In the genomic region with DNA sequence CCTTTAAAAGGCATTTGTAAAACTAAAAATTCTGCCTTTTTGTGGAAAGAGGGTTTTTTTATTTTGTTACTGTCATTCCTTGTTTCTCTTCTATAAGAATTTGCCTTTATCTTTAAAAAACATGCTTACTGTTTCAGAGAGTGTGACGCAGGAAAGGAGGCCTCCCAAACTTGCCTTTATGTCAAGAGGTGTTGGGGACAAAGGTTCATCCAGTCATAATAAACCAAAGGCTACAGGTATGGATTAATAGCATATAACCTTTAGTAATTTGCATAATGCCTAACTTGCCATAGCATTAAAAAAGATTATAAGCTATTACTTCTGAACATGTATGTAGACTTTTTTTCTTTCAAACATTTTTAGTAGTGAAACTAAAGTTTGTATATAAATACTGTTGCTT, we compare ENCODE assay signal across 15 cellular contexts. TPM values are rescaled to one million over a fixed set of nuclear protein-coding genes. Genes with fewer than 3 reads are reported as not detected.
DNase-seq lines count a peak whose midpoint lies in the region; ATAC-seq lines count a peak whose summit lies in the region.
"Had no signal": no experiment of that assay in that cellular context is flagged by ENCODE, and none has a peak within 500 bp of the region (broad histone marks: within the 10 kb centered on the region; RNA-seq: fewer than 3 reads in every experiment).

No MANE protein-coding gene starts in this region.

- no peaks in the 10 kb centered on the region for H3K27me3 Mint-ChIP-seq in activated naive CD4-positive, alpha-beta T cell treated with anti-CD3 and anti-CD28 coated beads, Interleukin-2, amount 50 U/mL, for 24 hours
- H3K27me3 Mint-ChIP-seq: B cell; CD8-positive, alpha-beta memory T cell; IgD-negative memory B cell had no signal

- peaks cover 72% of the 10 kb centered on the region for H3K4me1 Mint-ChIP-seq in activated naive CD4-positive, alpha-beta T cell treated with anti-CD3 and anti-CD28 coated beads, Interleukin-2, amount 50 U/mL, for 24 hours
- H3K4me1 Mint-ChIP-seq: GM23338 had no signal

- DNase-seq in activated naive CD4-positive, alpha-beta T cell treated with anti-CD3 and anti-CD28 coated beads, Interleukin-2, amount 50 U/mL, for 16 hours: no peak
- peak; percentile 3 for DNase-seq in OCI-M1 (lab: John Stamatoyannopoulos, UW)
- DNase-seq in left colon: no peak
- no peak for DNase-seq in activated CD4-positive, alpha-beta T cell treated with anti-CD3 and anti-CD28 coated beads for 48 hours
- DNase-seq in A172 (ENCODE audit: low spot score): no peak
- DNase-seq: C1 segment of cervical spinal cord; CD8-positive, alpha-beta memory T cell; DMS53; H7; KG1 had no signal

- H3K27ac Mint-ChIP-seq in activated naive CD4-positive, alpha-beta T cell treated with anti-CD3 and anti-CD28 coated beads, Interleukin-2, amount 50 U/mL, for 24 hours: peak overlapping the region; percentile 74
- H3K27ac Mint-ChIP-seq: B cell, GM23338, IgD-negative memory B cell had no signal

- H3K4me3 Mint-ChIP-seq in activated naive CD4-positive, alpha-beta T cell treated with anti-CD3 and anti-CD28 coated beads, Interleukin-2, amount 50 U/mL, for 24 hours: no peak overlapping the region
- H3K4me3 Mint-ChIP-seq: B cell; CD8-positive, alpha-beta memory T cell; GM23338; IgD-negative memory B cell had no signal

- intact Hi-C loops in left colon (cut with DNase I, micrococcal nuclease): no loop called here

- peak; percentile 99 for ATAC-seq in left colon
- ATAC-seq in HG02970 (IDR thresholded peaks at IDR 0.05; ENCODE audit: low FRiP score, unreplicated experiment): no peak
- ATAC-seq: GM23338 had no signal

- no peaks in the 10 kb centered on the region for H3K9me3 Mint-ChIP-seq in activated naive CD4-positive, alpha-beta T cell treated with anti-CD3 and anti-CD28 coated beads, Interleukin-2, amount 50 U/mL, for 24 hours
- H3K9me3 Mint-ChIP-seq: GM23338 had no signal

- peaks cover 35% of the 10 kb centered on the region for H3K36me3 Mint-ChIP-seq in activated naive CD4-positive, alpha-beta T cell treated with anti-CD3 and anti-CD28 coated beads, Interleukin-2, amount 50 U/mL, for 24 hours

RNA-seq across cellular contexts. Expression of gene CYLD, which starts 34.2 kb away (rescaled TPM):
- total RNA-seq in left colon: 10 to 100 TPM; 21.5 to 36.3 TPM
- 76.8 and 83.4 TPM in 2 replicates for total RNA-seq in A172 (2014; rRNA removed; shearing (Covaris generic))
